In the genomic region with DNA sequence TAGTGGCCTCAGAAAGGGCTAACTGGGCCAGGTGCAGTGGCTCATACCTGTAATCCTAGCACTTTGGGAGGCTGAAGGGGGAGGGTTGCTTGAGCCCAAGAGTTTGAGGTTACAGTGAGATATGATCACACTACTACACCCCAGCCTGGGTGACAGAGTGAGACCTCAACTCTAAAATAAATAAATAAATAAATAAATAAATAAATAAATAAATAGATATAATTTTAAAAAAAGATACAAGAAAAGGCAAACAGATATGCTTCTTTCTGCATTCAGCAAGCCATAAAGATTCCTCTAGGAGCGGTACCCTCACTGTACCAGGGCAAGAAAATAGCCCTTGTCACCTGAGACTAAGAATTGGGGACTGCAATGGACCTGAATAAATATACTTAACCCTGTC, we compare ENCODE assay signal across 1 cellular context.
TF ChIP-seq lines count a peak whose summit lies in the region.

No MANE protein-coding gene starts in this region.

TF ChIP-seq in HepG2, 621 proteins besides CTCF, POLR2A, EP300 and RAD21:
- TF ChIP-seq, protein P1, sequence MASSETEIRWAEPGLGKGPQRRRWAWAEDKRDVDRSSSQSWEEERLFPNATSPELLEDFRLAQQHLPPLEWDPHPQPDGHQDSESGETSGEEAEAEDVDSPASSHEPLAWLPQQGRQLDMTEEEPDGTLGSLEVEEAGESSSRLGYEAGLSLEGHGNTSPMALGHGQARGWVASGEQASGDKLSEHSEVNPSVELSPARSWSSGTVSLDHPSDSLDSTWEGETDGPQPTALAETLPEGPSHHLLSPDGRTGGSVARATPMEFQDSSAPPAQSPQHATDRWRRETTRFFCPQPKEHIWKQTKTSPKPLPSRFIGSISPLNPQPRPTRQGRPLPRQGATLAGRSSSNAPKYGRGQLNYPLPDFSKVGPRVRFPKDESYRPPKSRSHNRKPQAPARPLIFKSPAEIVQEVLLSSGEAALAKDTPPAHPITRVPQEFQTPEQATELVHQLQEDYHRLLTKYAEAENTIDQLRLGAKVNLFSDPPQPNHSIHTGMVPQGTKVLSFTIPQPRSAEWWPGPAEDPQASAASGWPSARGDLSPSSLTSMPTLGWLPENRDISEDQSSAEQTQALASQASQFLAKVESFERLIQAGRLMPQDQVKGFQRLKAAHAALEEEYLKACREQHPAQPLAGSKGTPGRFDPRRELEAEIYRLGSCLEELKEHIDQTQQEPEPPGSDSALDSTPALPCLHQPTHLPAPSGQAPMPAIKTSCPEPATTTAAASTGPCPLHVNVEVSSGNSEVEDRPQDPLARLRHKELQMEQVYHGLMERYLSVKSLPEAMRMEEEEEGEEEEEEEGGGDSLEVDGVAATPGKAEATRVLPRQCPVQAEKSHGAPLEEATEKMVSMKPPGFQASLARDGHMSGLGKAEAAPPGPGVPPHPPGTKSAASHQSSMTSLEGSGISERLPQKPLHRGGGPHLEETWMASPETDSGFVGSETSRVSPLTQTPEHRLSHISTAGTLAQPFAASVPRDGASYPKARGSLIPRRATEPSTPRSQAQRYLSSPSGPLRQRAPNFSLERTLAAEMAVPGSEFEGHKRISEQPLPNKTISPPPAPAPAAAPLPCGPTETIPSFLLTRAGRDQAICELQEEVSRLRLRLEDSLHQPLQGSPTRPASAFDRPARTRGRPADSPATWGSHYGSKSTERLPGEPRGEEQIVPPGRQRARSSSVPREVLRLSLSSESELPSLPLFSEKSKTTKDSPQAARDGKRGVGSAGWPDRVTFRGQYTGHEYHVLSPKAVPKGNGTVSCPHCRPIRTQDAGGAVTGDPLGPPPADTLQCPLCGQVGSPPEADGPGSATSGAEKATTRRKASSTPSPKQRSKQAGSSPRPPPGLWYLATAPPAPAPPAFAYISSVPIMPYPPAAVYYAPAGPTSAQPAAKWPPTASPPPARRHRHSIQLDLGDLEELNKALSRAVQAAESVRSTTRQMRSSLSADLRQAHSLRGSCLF (CRISPR knock-in tag; IDR thresholded peaks at IDR 0.05; ENCODE audit: borderline replicate concordance): no peak
- TF ChIP-seq RFX5 (IDR thresholded peaks at IDR 0.05; ENCODE audit: low read depth, low read length) (no peak), NFE2L1 (CRISPR knock-in tag; IDR thresholded peaks at IDR 0.05; ENCODE audit: borderline replicate concordance) (no peak), NR2C2 (CRISPR knock-in tag; IDR thresholded peaks at IDR 0.05; ENCODE audit: borderline replicate concordance) (no peak), ZSCAN21 (CRISPR knock-in tag; IDR thresholded peaks at IDR 0.05; ENCODE audit: borderline replicate concordance) (no peak), NBN (conservative IDR thresholded peaks at IDR 0.05) (no peak), KDM5B (CRISPR knock-in tag; IDR thresholded peaks at IDR 0.05; ENCODE audit: borderline replicate concordance) (no peak), ZNF30 (CRISPR knock-in tag; IDR thresholded peaks at IDR 0.05) (no peak), KLF12 (CRISPR knock-in tag; IDR thresholded peaks at IDR 0.05; ENCODE audit: borderline replicate concordance) (no peak), ZNF563 (CRISPR knock-in tag; IDR thresholded peaks at IDR 0.05) (no peak), SNRNP70 (IDR thresholded peaks at IDR 0.05; ENCODE audit: low read depth, low read length) (no peak)
- TF ChIP-seq, protein P2, sequence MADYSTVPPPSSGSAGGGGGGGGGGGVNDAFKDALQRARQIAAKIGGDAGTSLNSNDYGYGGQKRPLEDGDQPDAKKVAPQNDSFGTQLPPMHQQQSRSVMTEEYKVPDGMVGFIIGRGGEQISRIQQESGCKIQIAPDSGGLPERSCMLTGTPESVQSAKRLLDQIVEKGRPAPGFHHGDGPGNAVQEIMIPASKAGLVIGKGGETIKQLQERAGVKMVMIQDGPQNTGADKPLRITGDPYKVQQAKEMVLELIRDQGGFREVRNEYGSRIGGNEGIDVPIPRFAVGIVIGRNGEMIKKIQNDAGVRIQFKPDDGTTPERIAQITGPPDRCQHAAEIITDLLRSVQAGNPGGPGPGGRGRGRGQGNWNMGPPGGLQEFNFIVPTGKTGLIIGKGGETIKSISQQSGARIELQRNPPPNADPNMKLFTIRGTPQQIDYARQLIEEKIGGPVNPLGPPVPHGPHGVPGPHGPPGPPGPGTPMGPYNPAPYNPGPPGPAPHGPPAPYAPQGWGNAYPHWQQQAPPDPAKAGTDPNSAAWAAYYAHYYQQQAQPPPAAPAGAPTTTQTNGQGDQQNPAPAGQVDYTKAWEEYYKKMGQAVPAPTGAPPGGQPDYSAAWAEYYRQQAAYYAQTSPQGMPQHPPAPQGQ (CRISPR knock-in tag; IDR thresholded peaks at IDR 0.05; ENCODE audit: borderline replicate concordance): no peak
- TF ChIP-seq, protein P3, sequence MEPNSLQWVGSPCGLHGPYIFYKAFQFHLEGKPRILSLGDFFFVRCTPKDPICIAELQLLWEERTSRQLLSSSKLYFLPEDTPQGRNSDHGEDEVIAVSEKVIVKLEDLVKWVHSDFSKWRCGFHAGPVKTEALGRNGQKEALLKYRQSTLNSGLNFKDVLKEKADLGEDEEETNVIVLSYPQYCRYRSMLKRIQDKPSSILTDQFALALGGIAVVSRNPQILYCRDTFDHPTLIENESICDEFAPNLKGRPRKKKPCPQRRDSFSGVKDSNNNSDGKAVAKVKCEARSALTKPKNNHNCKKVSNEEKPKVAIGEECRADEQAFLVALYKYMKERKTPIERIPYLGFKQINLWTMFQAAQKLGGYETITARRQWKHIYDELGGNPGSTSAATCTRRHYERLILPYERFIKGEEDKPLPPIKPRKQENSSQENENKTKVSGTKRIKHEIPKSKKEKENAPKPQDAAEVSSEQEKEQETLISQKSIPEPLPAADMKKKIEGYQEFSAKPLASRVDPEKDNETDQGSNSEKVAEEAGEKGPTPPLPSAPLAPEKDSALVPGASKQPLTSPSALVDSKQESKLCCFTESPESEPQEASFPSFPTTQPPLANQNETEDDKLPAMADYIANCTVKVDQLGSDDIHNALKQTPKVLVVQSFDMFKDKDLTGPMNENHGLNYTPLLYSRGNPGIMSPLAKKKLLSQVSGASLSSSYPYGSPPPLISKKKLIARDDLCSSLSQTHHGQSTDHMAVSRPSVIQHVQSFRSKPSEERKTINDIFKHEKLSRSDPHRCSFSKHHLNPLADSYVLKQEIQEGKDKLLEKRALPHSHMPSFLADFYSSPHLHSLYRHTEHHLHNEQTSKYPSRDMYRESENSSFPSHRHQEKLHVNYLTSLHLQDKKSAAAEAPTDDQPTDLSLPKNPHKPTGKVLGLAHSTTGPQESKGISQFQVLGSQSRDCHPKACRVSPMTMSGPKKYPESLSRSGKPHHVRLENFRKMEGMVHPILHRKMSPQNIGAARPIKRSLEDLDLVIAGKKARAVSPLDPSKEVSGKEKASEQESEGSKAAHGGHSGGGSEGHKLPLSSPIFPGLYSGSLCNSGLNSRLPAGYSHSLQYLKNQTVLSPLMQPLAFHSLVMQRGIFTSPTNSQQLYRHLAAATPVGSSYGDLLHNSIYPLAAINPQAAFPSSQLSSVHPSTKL (CRISPR knock-in tag; IDR thresholded peaks at IDR 0.05): no peak
- TF ChIP-seq, protein P4, sequence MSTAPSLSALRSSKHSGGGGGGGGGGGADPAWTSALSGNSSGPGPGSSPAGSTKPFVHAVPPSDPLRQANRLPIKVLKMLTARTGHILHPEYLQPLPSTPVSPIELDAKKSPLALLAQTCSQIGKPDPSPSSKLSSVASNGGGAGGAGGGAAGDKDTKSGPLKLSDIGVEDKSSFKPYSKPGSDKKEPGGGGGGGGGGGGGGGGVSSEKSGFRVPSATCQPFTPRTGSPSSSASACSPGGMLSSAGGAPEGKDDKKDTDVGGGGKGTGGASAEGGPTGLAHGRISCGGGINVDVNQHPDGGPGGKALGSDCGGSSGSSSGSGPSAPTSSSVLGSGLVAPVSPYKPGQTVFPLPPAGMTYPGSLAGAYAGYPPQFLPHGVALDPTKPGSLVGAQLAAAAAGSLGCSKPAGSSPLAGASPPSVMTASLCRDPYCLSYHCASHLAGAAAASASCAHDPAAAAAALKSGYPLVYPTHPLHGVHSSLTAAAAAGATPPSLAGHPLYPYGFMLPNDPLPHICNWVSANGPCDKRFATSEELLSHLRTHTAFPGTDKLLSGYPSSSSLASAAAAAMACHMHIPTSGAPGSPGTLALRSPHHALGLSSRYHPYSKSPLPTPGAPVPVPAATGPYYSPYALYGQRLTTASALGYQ (CRISPR knock-in tag; IDR thresholded peaks at IDR 0.05): no peak
